In the genomic region with DNA sequence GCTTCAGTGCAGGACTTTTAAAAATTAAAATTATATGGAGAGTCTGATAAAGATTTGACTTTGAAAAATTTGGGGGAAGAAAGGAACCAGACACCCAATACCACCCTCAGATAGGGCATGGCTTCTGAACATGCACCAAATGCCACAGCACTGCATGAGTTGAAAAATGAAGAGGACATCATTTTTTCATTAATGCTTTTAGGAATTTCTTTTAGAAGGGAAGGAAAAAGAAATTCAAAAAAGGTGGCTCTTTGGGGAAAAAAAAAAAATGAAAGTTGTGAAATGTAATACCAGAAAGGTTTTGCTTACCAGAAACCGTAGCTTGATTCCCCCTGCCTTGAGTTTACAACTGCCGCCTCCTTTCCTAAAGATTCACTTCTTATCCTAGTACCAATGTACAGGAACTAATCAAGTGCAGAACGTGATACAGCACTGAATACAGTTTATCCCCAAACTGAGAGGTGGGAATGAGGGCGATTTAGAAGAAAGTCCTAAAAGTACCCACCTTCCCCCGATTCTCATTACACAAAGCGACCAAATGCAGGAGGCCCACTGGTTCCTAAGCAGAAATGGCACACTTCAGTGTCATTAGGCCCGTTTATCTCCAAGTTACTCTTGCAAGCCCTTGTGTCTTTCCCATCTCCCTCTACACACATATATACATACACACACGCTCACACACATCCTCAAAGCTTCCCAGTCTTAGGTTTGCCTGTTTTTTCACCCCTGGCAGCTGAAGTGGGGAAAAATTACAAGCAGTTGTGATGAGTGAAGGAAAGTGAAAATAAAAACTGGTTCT, we compare ENCODE assay signal across 1 cellular context.
TF ChIP-seq lines count a peak whose summit lies in the region.

No MANE protein-coding gene starts in this region.

TF ChIP-seq in HepG2, 621 proteins besides CTCF, POLR2A, EP300 and RAD21 (continued from another document):
- TF ChIP-seq, protein P1, sequence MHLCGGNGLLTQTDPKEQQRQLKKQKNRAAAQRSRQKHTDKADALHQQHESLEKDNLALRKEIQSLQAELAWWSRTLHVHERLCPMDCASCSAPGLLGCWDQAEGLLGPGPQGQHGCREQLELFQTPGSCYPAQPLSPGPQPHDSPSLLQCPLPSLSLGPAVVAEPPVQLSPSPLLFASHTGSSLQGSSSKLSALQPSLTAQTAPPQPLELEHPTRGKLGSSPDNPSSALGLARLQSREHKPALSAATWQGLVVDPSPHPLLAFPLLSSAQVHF (CRISPR knock-in tag; IDR thresholded peaks at IDR 0.05) = no peak
- TF ChIP-seq, protein P2, sequence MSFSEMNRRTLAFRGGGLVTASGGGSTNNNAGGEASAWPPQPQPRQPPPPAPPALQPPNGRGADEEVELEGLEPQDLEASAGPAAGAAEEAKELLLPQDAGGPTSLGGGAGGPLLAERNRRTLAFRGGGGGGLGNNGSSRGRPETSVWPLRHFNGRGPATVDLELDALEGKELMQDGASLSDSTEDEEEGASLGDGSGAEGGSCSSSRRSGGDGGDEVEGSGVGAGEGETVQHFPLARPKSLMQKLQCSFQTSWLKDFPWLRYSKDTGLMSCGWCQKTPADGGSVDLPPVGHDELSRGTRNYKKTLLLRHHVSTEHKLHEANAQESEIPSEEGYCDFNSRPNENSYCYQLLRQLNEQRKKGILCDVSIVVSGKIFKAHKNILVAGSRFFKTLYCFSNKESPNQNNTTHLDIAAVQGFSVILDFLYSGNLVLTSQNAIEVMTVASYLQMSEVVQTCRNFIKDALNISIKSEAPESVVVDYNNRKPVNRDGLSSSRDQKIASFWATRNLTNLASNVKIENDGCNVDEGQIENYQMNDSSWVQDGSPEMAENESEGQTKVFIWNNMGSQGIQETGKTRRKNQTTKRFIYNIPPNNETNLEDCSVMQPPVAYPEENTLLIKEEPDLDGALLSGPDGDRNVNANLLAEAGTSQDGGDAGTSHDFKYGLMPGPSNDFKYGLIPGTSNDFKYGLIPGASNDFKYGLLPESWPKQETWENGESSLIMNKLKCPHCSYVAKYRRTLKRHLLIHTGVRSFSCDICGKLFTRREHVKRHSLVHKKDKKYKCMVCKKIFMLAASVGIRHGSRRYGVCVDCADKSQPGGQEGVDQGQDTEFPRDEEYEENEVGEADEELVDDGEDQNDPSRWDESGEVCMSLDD (CRISPR knock-in tag; IDR thresholded peaks at IDR 0.05; ENCODE audit: borderline replicate concordance) = no peak; the same call in 1 of the 2 replicates
- TF ChIP-seq MED1 (CRISPR knock-in tag; IDR thresholded peaks at IDR 0.05) (peak; percentile 13; the same call in 1 of the 2 replicates), GABPA (IDR thresholded peaks at IDR 0.05; ENCODE audit: low read depth, low read length) (no peak), GABPA (CRISPR knock-in tag; IDR thresholded peaks at IDR 0.05; ENCODE audit: low read depth) (0 out of 2 replicates have a peak, but pooled peaks have one; percentile 12), MBD4 (IDR thresholded peaks at IDR 0.05; ENCODE audit: borderline replicate concordance, low read length) (peak; percentile 84), GZF1 (CRISPR knock-in tag; IDR thresholded peaks at IDR 0.05) (no peak), ZFP82 (CRISPR knock-in tag; IDR thresholded peaks at IDR 0.05; ENCODE audit: borderline replicate concordance) (peak; percentile 85), TCF7L2 (IDR thresholded peaks at IDR 0.05; ENCODE audit: low read depth, low read length) (no peak), MAFG (CRISPR knock-in tag; IDR thresholded peaks at IDR 0.05) (no peak), NFYC (CRISPR knock-in tag; IDR thresholded peaks at IDR 0.05) (no peak), KLF9 (CRISPR knock-in tag; IDR thresholded peaks at IDR 0.05; ENCODE audit: low read depth) (no peak), U2AF1 (optimal IDR thresholded peaks at IDR 0.05; ENCODE audit: low read depth, low read length) (peak; percentile 81), ARHGAP35 (CRISPR knock-in tag; IDR thresholded peaks at IDR 0.05; ENCODE audit: borderline replicate concordance) (no peak), JUND (CRISPR knock-in tag; IDR thresholded peaks at IDR 0.05) (no peak), PHF20 (CRISPR knock-in tag; IDR thresholded peaks at IDR 0.05) (no peak), ZNF589 (CRISPR knock-in tag; conservative IDR thresholded peaks at IDR 0.05) (peak; percentile 38; the same call in 1 of the 2 replicates), ZMYM2 (CRISPR knock-in tag; IDR thresholded peaks at IDR 0.05) (no peak), SSRP1 (CRISPR knock-in tag; IDR thresholded peaks at IDR 0.05) (peak; percentile 99), TGIF2 (CRISPR knock-in tag; IDR thresholded peaks at IDR 0.05) (no peak; the same call in 1 of the 2 replicates), JUN (CRISPR knock-in tag; IDR thresholded peaks at IDR 0.05) (0 out of 2 replicates have a peak, but pooled peaks have one; percentile 10), POLR2AphosphoS5 (IDR thresholded peaks at IDR 0.05; ENCODE audit: low read depth, low read length) (peak; percentile 94), GABPB1 (CRISPR knock-in tag; IDR thresholded peaks at IDR 0.05) (no peak), ZBTB8A (CRISPR knock-in tag; IDR thresholded peaks at IDR 0.05; ENCODE audit: borderline replicate concordance, low read depth) (no peak), SYNCRIP (IDR thresholded peaks at IDR 0.05; ENCODE audit: insufficient read depth, low read depth, low read length) (no peak), SMARCE1 (IDR thresholded peaks at IDR 0.05; ENCODE audit: borderline replicate concordance) (no peak)
- TF ChIP-seq, protein P3, sequence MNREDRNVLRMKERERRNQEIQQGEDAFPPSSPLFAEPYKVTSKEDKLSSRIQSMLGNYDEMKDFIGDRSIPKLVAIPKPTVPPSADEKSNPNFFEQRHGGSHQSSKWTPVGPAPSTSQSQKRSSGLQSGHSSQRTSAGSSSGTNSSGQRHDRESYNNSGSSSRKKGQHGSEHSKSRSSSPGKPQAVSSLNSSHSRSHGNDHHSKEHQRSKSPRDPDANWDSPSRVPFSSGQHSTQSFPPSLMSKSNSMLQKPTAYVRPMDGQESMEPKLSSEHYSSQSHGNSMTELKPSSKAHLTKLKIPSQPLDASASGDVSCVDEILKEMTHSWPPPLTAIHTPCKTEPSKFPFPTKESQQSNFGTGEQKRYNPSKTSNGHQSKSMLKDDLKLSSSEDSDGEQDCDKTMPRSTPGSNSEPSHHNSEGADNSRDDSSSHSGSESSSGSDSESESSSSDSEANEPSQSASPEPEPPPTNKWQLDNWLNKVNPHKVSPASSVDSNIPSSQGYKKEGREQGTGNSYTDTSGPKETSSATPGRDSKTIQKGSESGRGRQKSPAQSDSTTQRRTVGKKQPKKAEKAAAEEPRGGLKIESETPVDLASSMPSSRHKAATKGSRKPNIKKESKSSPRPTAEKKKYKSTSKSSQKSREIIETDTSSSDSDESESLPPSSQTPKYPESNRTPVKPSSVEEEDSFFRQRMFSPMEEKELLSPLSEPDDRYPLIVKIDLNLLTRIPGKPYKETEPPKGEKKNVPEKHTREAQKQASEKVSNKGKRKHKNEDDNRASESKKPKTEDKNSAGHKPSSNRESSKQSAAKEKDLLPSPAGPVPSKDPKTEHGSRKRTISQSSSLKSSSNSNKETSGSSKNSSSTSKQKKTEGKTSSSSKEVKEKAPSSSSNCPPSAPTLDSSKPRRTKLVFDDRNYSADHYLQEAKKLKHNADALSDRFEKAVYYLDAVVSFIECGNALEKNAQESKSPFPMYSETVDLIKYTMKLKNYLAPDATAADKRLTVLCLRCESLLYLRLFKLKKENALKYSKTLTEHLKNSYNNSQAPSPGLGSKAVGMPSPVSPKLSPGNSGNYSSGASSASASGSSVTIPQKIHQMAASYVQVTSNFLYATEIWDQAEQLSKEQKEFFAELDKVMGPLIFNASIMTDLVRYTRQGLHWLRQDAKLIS (CRISPR knock-in tag; IDR thresholded peaks at IDR 0.05) = peak; percentile 11; the same call in 1 of the 2 replicates
- TF ChIP-seq, protein P4, sequence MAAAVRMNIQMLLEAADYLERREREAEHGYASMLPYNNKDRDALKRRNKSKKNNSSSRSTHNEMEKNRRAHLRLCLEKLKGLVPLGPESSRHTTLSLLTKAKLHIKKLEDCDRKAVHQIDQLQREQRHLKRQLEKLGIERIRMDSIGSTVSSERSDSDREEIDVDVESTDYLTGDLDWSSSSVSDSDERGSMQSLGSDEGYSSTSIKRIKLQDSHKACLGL (CRISPR knock-in tag; IDR thresholded peaks at IDR 0.05) = no peak
- TF ChIP-seq, protein P5, sequence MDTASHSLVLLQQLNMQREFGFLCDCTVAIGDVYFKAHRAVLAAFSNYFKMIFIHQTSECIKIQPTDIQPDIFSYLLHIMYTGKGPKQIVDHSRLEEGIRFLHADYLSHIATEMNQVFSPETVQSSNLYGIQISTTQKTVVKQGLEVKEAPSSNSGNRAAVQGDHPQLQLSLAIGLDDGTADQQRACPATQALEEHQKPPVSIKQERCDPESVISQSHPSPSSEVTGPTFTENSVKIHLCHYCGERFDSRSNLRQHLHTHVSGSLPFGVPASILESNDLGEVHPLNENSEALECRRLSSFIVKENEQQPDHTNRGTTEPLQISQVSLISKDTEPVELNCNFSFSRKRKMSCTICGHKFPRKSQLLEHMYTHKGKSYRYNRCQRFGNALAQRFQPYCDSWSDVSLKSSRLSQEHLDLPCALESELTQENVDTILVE (CRISPR knock-in tag; IDR thresholded peaks at IDR 0.05) = no peak; the same call in 1 of the 2 replicates
- TF ChIP-seq, protein P6, sequence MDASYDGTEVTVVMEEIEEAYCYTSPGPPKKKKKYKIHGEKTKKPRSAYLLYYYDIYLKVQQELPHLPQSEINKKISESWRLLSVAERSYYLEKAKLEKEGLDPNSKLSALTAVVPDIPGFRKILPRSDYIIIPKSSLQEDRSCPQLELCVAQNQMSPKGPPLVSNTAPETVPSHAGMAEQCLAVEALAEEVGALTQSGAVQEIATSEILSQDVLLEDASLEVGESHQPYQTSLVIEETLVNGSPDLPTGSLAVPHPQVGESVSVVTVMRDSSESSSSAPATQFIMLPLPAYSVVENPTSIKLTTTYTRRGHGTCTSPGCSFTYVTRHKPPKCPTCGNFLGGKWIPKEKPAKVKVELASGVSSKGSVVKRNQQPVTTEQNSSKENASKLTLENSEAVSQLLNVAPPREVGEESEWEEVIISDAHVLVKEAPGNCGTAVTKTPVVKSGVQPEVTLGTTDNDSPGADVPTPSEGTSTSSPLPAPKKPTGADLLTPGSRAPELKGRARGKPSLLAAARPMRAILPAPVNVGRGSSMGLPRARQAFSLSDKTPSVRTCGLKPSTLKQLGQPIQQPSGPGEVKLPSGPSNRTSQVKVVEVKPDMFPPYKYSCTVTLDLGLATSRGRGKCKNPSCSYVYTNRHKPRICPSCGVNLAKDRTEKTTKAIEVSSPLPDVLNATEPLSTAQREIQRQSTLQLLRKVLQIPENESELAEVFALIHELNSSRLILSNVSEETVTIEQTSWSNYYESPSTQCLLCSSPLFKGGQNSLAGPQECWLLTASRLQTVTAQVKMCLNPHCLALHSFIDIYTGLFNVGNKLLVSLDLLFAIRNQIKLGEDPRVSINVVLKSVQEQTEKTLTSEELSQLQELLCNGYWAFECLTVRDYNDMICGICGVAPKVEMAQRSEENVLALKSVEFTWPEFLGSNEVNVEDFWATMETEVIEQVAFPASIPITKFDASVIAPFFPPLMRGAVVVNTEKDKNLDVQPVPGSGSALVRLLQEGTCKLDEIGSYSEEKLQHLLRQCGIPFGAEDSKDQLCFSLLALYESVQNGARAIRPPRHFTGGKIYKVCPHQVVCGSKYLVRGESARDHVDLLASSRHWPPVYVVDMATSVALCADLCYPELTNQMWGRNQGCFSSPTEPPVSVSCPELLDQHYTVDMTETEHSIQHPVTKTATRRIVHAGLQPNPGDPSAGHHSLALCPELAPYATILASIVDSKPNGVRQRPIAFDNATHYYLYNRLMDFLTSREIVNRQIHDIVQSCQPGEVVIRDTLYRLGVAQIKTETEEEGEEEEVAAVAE (CRISPR knock-in tag; IDR thresholded peaks at IDR 0.05; ENCODE audit: borderline replicate concordance) = peak; percentile 39; the same call in 1 of the 2 replicates
TF ChIP-seq in HepG2: peak in this region for 75.
